Comparison of ENCODE assay signal across 8 cellular contexts in genomic region chr4:118684873-118685811, GRCh38. TPM values are rescaled to one million over a fixed set of nuclear protein-coding genes. Genes with fewer than 3 reads are reported as not detected.
DNase-seq lines count a peak whose midpoint lies in the region; ATAC-seq and TF ChIP-seq lines count a peak whose summit lies in the region.

TSS of gene METTL14 (plus strand) at chr4:118685392. CDS start at chr4:118685535, 143 bp downstream.

- POLR2A ChIA-PET in activated CD8-positive, alpha-beta T cell treated with anti-CD3 and anti-CD28 coated beads for 36 hours (lab: Charles Lee): interaction anchor here (0.7 to 1.5 kb wide), 3 partner anchors 10 to 278 kb away, joined by 3 to 9 read pairs (median 3); no protein-coding TSS in a partner anchor

- intact Hi-C loops in activated CD8-positive, alpha-beta T cell treated with anti-CD3 and anti-CD28 coated beads for 36 hours (cut with micrococcal nuclease): no loop called here
- intact Hi-C loops in lower lobe of right lung (cut with DNase I): no loop called here

- H3K27me3 ChIP-seq in CD4-positive, CD25-positive, alpha-beta regulatory T cell (ENCODE audit: control insufficient read depth, insufficient read depth, low read length): no peaks in the 10 kb centered on the region
- no peaks in the 10 kb centered on the region for H3K27me3 ChIP-seq in lower lobe of right lung (ENCODE audit: low read depth)

- H3K4me3 ChIP-seq in CD4-positive, CD25-positive, alpha-beta regulatory T cell (ENCODE audit: low read depth, low read length): peak within 1 kb of the TSS; percentile 99
- peak within 1 kb of the TSS; percentile 65 for H3K4me3 ChIP-seq in lower lobe of right lung

- H3K9me3 Mint-ChIP-seq in CD4-positive, CD25-positive, alpha-beta regulatory T cell: peaks cover 0 to 2% (median 0%) of the 10 kb centered on the region in 7 donors
- no peaks in the 10 kb centered on the region for H3K9me3 Mint-ChIP-seq in activated CD8-positive, alpha-beta T cell treated with anti-CD3 and anti-CD28 coated beads for 36 hours

- H3K4me1 Mint-ChIP-seq in CD4-positive, CD25-positive, alpha-beta regulatory T cell: peaks cover 9 to 34% (median 25%) of the 10 kb centered on the region in 4 donors
- peaks cover 24% of the 10 kb centered on the region for H3K4me1 Mint-ChIP-seq in activated CD8-positive, alpha-beta T cell treated with anti-CD3 and anti-CD28 coated beads for 36 hours (ENCODE audit: low read depth)

- H3K27ac ChIP-seq in CD4-positive, CD25-positive, alpha-beta regulatory T cell (ENCODE audit: insufficient read depth, low read length, poor library complexity, severe bottlenecking): peak within 1 kb of the TSS; percentile 85
- H3K27ac ChIP-seq in lower lobe of right lung: peak within 1 kb of the TSS; percentile 85

- no peak for TF ChIP-seq CTCF in activated CD8-positive, alpha-beta T cell treated with anti-CD3 and anti-CD28 coated beads for 36 hours (IDR thresholded peaks at IDR 0.05)
- TF ChIP-seq CTCF in lower lobe of right lung (IDR thresholded peaks at IDR 0.05): peak; percentile 12

- H3K4me1 ChIP-seq in CD4-positive, CD25-positive, alpha-beta regulatory T cell (ENCODE audit: control insufficient read depth, insufficient read depth, low read length, poor library complexity, severe bottlenecking): peaks cover 19% of the 10 kb centered on the region
- H3K4me1 ChIP-seq in lower lobe of right lung: peaks cover 19% of the 10 kb centered on the region

- peak; percentile 79 to 92 (median 85) for DNase-seq in CD4-positive, CD25-positive, alpha-beta regulatory T cell
- DNase-seq in NCI-H774 (lab: John Stamatoyannopoulos, UW): peak; percentile 74
- peak; percentile 93 for DNase-seq in activated CD8-positive, alpha-beta T cell treated with anti-CD3 and anti-CD28 coated beads for 36 hours
- DNase-seq in effector CD4-positive, alpha-beta T cell: peak; percentile 76
- peak; percentile 93 for DNase-seq in lower lobe of right lung
- peak; percentile 78 to 88 (median 83) for DNase-seq in stimulated activated CD4-positive, alpha-beta T cell treated with anti-CD3 and anti-CD28 coated beads, TNF-alpha, amount 100 ng/mL, for 24 hours (ENCODE audit: low read depth in 3 of 3)

- peaks cover 12% of the 10 kb centered on the region for H3K27me3 Mint-ChIP-seq in CD4-positive, CD25-positive, alpha-beta regulatory T cell
- H3K27me3 Mint-ChIP-seq in activated CD8-positive, alpha-beta T cell treated with anti-CD3 and anti-CD28 coated beads for 36 hours: no peaks in the 10 kb centered on the region

- peaks cover 19% of the 10 kb centered on the region for H3K36me3 ChIP-seq in CD4-positive, CD25-positive, alpha-beta regulatory T cell (ENCODE audit: control insufficient read depth, insufficient read depth, low read length)
- H3K36me3 ChIP-seq in lower lobe of right lung: peaks cover 25% of the 10 kb centered on the region

- peak; percentile 93 to 94 for ATAC-seq in CD4-positive, CD25-positive, alpha-beta regulatory T cell (ENCODE audit: low read depth in 2 of 2)
- ATAC-seq in GM19395 (IDR thresholded peaks at IDR 0.05; ENCODE audit: unreplicated experiment): peak; percentile 100
- ATAC-seq in HG03565 (IDR thresholded peaks at IDR 0.05; ENCODE audit: unreplicated experiment): peak; percentile 99
- ATAC-seq in activated CD8-positive, alpha-beta T cell treated with anti-CD3 and anti-CD28 coated beads for 36 hours: peak; percentile 98
- peak; percentile 98 to 99 for ATAC-seq in lower lobe of right lung

- H3K9me3 ChIP-seq in CD4-positive, CD25-positive, alpha-beta regulatory T cell (ENCODE audit: control insufficient read depth in 2 of 2, low read length in 2 of 2): no peaks in the 10 kb centered on the region
- no peaks in the 10 kb centered on the region for H3K9me3 ChIP-seq in lower lobe of right lung

- peaks cover 10% of the 10 kb centered on the region for H3K36me3 Mint-ChIP-seq in CD4-positive, CD25-positive, alpha-beta regulatory T cell
- H3K36me3 Mint-ChIP-seq in activated CD8-positive, alpha-beta T cell treated with anti-CD3 and anti-CD28 coated beads for 36 hours (ENCODE audit: low read depth): peaks cover 3% of the 10 kb centered on the region

- H3K4me3 Mint-ChIP-seq in CD4-positive, CD25-positive, alpha-beta regulatory T cell: peak within 1 kb of the TSS; percentile 93 to 98 (median 98)
- peak within 1 kb of the TSS; percentile 98 for H3K4me3 Mint-ChIP-seq in activated CD8-positive, alpha-beta T cell treated with anti-CD3 and anti-CD28 coated beads for 36 hours

- H3K27ac Mint-ChIP-seq in CD4-positive, CD25-positive, alpha-beta regulatory T cell: peak within 1 kb of the TSS; percentile 95 to 99 (median 98)
- H3K27ac Mint-ChIP-seq in activated CD8-positive, alpha-beta T cell treated with anti-CD3 and anti-CD28 coated beads for 36 hours: peak within 1 kb of the TSS; percentile 96

- CTCF ChIA-PET in activated CD8-positive, alpha-beta T cell treated with anti-CD3 and anti-CD28 coated beads for 36 hours (lab: Charles Lee): interaction anchor here (0.7 to 1.3 kb wide), 7 partner anchors 9 to 180 kb away, joined by 3 to 5 read pairs (median 3); no protein-coding TSS in a partner anchor

RNA-seq across cellular contexts. Expression of gene METTL14, which starts in this region (rescaled TPM):
- 52.3 TPM for total RNA-seq in CD4-positive, CD25-positive, alpha-beta regulatory T cell
- polyA plus RNA-seq in CD4-positive, CD25-positive, alpha-beta regulatory T cell: 10 to 100 TPM; 36.4 to 46.9 (median 40.1) TPM
- 10 to 100 TPM; 39.3 to 46.1 TPM for total RNA-seq in activated CD8-positive, alpha-beta T cell treated with anti-CD3 and anti-CD28 coated beads for 36 hours
- total RNA-seq in lower lobe of right lung: 48.7 TPM

Comparison
In these comparisons a context has a peak if more than half of its experiments do, and no peak if none do; other contexts are left out.
1. Peak in every context shown above with its lines: DNase-seq, ATAC-seq, H3K4me3 ChIP-seq and H3K27ac ChIP-seq.